ENCODE assay signal across 8 cellular contexts in the genomic region with DNA sequence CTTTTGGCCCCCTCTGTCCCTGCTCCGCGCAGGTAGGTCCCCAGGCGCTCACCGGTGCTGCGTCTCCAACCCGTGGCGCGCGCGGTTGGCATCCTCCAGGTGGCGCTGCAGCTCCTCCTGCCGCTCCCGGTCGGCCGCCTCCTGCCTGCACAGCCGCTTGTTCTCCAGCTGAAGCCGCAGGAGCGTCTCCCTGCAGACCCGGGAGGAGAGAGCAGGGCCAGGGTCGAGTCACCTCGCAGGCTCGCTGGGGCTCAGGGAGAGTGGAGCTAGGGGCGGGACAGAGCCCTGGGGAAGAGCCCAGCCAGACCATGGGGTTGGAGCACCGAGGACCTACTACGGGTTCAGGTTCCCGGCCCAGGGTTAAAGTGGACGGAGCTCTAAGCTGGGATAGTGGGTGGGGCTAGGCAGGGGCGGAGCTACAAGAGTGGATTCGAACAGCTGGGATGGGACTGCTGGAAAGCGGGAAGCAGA. TPM values are rescaled to one million over a fixed set of nuclear protein-coding genes. Genes with fewer than 3 reads are reported as not detected.
DNase-seq lines count a peak whose midpoint lies in the region; ATAC-seq and TF ChIP-seq lines count a peak whose summit lies in the region.

No MANE protein-coding gene starts in this region.

- no peak for TF ChIP-seq POLR2A in breast epithelium (IDR thresholded peaks at IDR 0.05)

- peak overlapping the region in 1 of 8 donors; percentile 48 for H3K4me3 Mint-ChIP-seq in CD4-positive, alpha-beta memory T cell
- H3K4me3 Mint-ChIP-seq in immature natural killer cell = no peak overlapping the region

- intact Hi-C loops in CD4-positive, alpha-beta memory T cell (cut with micrococcal nuclease) = loop anchor here (1.0 kb wide), 3 partner anchors 9 to 81 kb away; a partner anchor contains a TSS
- intact Hi-C loops in breast epithelium (cut with DNase I; ENCODE audit: low total_unique reads) = loop anchor here (5.0 to 10.0 kb wide), 2 partner anchors 41 to 79 kb away; a partner anchor contains a TSS

- peaks cover 0 to 5% of the 10 kb centered on the region in 2 donors for H3K36me3 Mint-ChIP-seq in CD4-positive, alpha-beta memory T cell
- H3K36me3 Mint-ChIP-seq in immature natural killer cell = peaks cover 0 to 4% (median 0%) of the 10 kb centered on the region in 3 donors

- CTCF ChIA-PET in CD4-positive, alpha-beta memory T cell (lab: Charles Lee; ENCODE audit: partially characterized antibody) = interaction anchor here (0.7 to 27.8 kb wide), 13 partner anchors 10 to 107 kb away, joined by 3 to 906 read pairs (median 5); a partner anchor contains a TSS

- no peak overlapping the region for H3K27ac ChIP-seq in CD4-positive, alpha-beta memory T cell (ENCODE audit: low read depth, low read length)
- H3K27ac ChIP-seq in SJCRH30 = no peak overlapping the region
- peak overlapping the region; percentile 15 to 49 for H3K27ac ChIP-seq in breast epithelium

- peak overlapping the region in 1 of 7 donors; percentile 42 for H3K27ac Mint-ChIP-seq in CD4-positive, alpha-beta memory T cell
- H3K27ac Mint-ChIP-seq in immature natural killer cell = no peak overlapping the region

- H3K4me3 ChIP-seq in CD4-positive, alpha-beta memory T cell (ENCODE audit: low read length in 2 of 2) = no peak overlapping the region
- H3K4me3 ChIP-seq in HFF-Myc (replicated peaks; ENCODE audit: low read depth, low read length) (peak overlapping the region; percentile 35), SJCRH30 (peak overlapping the region; percentile 47), breast epithelium (peak overlapping the region; percentile 26 to 64 (median 49))

- H3K9me3 ChIP-seq in CD4-positive, alpha-beta memory T cell (ENCODE audit: control insufficient read depth in 1 of 2, low read length in 2 of 2) = no peaks in the 10 kb centered on the region
- H3K9me3 ChIP-seq in SJCRH30 (replicated peaks) = no peaks in the 10 kb centered on the region
- H3K9me3 ChIP-seq in breast epithelium = no peaks in the 10 kb centered on the region

- peaks cover 0 to 2% (median 0%) of the 10 kb centered on the region in 8 donors for H3K9me3 Mint-ChIP-seq in CD4-positive, alpha-beta memory T cell
- H3K9me3 Mint-ChIP-seq in immature natural killer cell = no peaks in the 10 kb centered on the region

- peak; percentile 63 to 83 (median 69) for DNase-seq in CD4-positive, alpha-beta memory T cell
- no peak for DNase-seq in HFF-Myc (ENCODE audit: extremely low read depth, low read depth)
- peak; percentile 78 to 80 for DNase-seq in SJCRH30
- DNase-seq in breast epithelium (ENCODE audit: low spot score in 2 of 2) = peak; percentile 77 to 79
- DNase-seq in immature natural killer cell = peak; percentile 62 to 73 (median 64)
- DNase-seq in stimulated activated CD4-positive, alpha-beta T cell treated with anti-CD3 and anti-CD28 coated beads, Interleukin-4, amount 100 ng/mL, for 1 hour = peak; percentile 77

- H3K36me3 ChIP-seq in CD4-positive, alpha-beta memory T cell (ENCODE audit: insufficient read depth, low read length) = no peaks in the 10 kb centered on the region
- H3K36me3 ChIP-seq in SJCRH30 = peaks cover 10% of the 10 kb centered on the region; the same call in 1 of the 2 replicates
- H3K36me3 ChIP-seq in breast epithelium = no peaks in the 10 kb centered on the region

- no peaks in the 10 kb centered on the region for H3K4me1 ChIP-seq in CD4-positive, alpha-beta memory T cell (ENCODE audit: insufficient read depth, low read length)
- H3K4me1 ChIP-seq in SJCRH30 = no peaks in the 10 kb centered on the region
- H3K4me1 ChIP-seq in breast epithelium = no peaks in the 10 kb centered on the region

- H3K27me3 Mint-ChIP-seq in CD4-positive, alpha-beta memory T cell = no peaks in the 10 kb centered on the region
- H3K27me3 Mint-ChIP-seq in immature natural killer cell (ENCODE audit: low read depth in 3 of 3) = peaks cover 0 to 1% (median 0%) of the 10 kb centered on the region in 3 donors

- ATAC-seq in HG02759 (IDR thresholded peaks at IDR 0.05; ENCODE audit: unreplicated experiment) = no peak
- no peak for ATAC-seq in HG03097 (IDR thresholded peaks at IDR 0.05; ENCODE audit: low FRiP score, unreplicated experiment)

- peaks cover 2 to 14% (median 6%) of the 10 kb centered on the region in 4 donors for H3K4me1 Mint-ChIP-seq in CD4-positive, alpha-beta memory T cell
- no peaks in the 10 kb centered on the region for H3K4me1 Mint-ChIP-seq in immature natural killer cell

- no peaks in the 10 kb centered on the region for H3K27me3 ChIP-seq in CD4-positive, alpha-beta memory T cell (ENCODE audit: insufficient read depth, low read length)
- H3K27me3 ChIP-seq in SJCRH30 = no peaks in the 10 kb centered on the region
- no peaks in the 10 kb centered on the region for H3K27me3 ChIP-seq in breast epithelium

- POLR2A ChIA-PET in CD4-positive, alpha-beta memory T cell (lab: Charles Lee; ENCODE audit: partially characterized antibody) = interaction anchor here (0.8 to 3.6 kb wide), 8 partner anchors 10 to 199 kb away, joined by 3 to 30 read pairs (median 4); a partner anchor contains a TSS

- TF ChIP-seq CTCF in HFF-Myc (IDR thresholded peaks at IDR 0.05; ENCODE audit: low read depth, low read length, missing control alignments) = peak; percentile 53
- TF ChIP-seq CTCF in breast epithelium (IDR thresholded peaks at IDR 0.05) = peak; percentile 73 to 93 (median 91)

RNA-seq across cellular contexts. Expression of a gene that starts 9.3 kb away (rescaled TPM):
- 10 to 100 TPM; 23.3 to 24.2 TPM for total RNA-seq in CD4-positive, alpha-beta memory T cell
- polyA plus RNA-seq in CD4-positive, alpha-beta memory T cell = 1 to 10 TPM; 2.6 to 3.4 TPM
- 14.1 and 19.0 TPM in 2 replicates for total RNA-seq in SJCRH30 (2014; rRNA removed; shearing (Covaris generic))
- 100 to 1,000 TPM in 1 of 3 donors, 10 to 100 TPM in 2; 45.8 to 101 (median 98.6) TPM for total RNA-seq in breast epithelium
- 1 to 10 TPM in 2 of 3 donors, not detected in 1; 2.1 to 2.5 TPM for polyA plus RNA-seq in immature natural killer cell

RNA-seq across cellular contexts. Expression of a gene that starts 14.5 kb away (rescaled TPM):
- not detected for total RNA-seq in CD4-positive, alpha-beta memory T cell
- not detected for polyA plus RNA-seq in CD4-positive, alpha-beta memory T cell
- total RNA-seq in SJCRH30 (2014; rRNA removed; shearing (Covaris generic)) = 0.04 and 0.10 TPM in 2 replicates
- not detected for total RNA-seq in breast epithelium
- polyA plus RNA-seq in immature natural killer cell = not detected

RNA-seq across cellular contexts. Expression of a gene that starts 25.2 kb away (rescaled TPM):
- total RNA-seq in CD4-positive, alpha-beta memory T cell = 100 to 1,000 TPM; 103 to 106 TPM
- polyA plus RNA-seq in CD4-positive, alpha-beta memory T cell = 1,000 to 10,000 TPM in 1 of 2 donors, 100 to 1,000 TPM in 1; 771 to 3,132 TPM
- 34.8 and 39.7 TPM in 2 replicates for total RNA-seq in SJCRH30 (2014; rRNA removed; shearing (Covaris generic))
- total RNA-seq in breast epithelium = 100 to 1,000 TPM; 108 to 581 (median 320) TPM
- 100 to 1,000 TPM; 620 to 796 (median 697) TPM for polyA plus RNA-seq in immature natural killer cell

RNA-seq across cellular contexts. Expression of a gene that starts 28.8 kb away (rescaled TPM):
- total RNA-seq in CD4-positive, alpha-beta memory T cell = 10 to 100 TPM; 30.8 to 34.5 TPM
- 100 to 1,000 TPM in 1 of 2 donors, 10 to 100 TPM in 1; 60.6 to 114 TPM for polyA plus RNA-seq in CD4-positive, alpha-beta memory T cell
- 79.5 and 87.1 TPM in 2 replicates for total RNA-seq in SJCRH30 (2014; rRNA removed; shearing (Covaris generic))
- total RNA-seq in breast epithelium = 10 to 100 TPM; 50.8 to 64.6 (median 62.6) TPM
- 100 to 1,000 TPM in 2 of 3 donors, 10 to 100 TPM in 1; 93.5 to 182 (median 124) TPM for polyA plus RNA-seq in immature natural killer cell

RNA-seq across cellular contexts. Expression of a gene that starts 31.6 kb away (rescaled TPM):
- 100 to 1,000 TPM; 199 to 209 TPM for total RNA-seq in CD4-positive, alpha-beta memory T cell
- 100 to 1,000 TPM; 175 to 243 TPM for polyA plus RNA-seq in CD4-positive, alpha-beta memory T cell
- total RNA-seq in SJCRH30 (2014; rRNA removed; shearing (Covaris generic)) = 431 and 462 TPM in 2 replicates
- 100 to 1,000 TPM; 319 to 409 (median 370) TPM for total RNA-seq in breast epithelium
- polyA plus RNA-seq in immature natural killer cell = 100 to 1,000 TPM; 183 to 301 (median 283) TPM

Comparison
In these comparisons a context has a peak if more than half of its experiments do, and no peak if none do; other contexts are left out.
1. H3K27ac ChIP-seq: peak in breast epithelium (2 of 2); none in CD4-positive, alpha-beta memory T cell (single experiment) and SJCRH30 (single experiment).
2. H3K4me3 ChIP-seq: peak in HFF-Myc (single experiment), SJCRH30 (single experiment) and breast epithelium (3 of 3); none in CD4-positive, alpha-beta memory T cell (0 of 2).